ENCODE assay signal across 1 cellular context in the genomic region with DNA sequence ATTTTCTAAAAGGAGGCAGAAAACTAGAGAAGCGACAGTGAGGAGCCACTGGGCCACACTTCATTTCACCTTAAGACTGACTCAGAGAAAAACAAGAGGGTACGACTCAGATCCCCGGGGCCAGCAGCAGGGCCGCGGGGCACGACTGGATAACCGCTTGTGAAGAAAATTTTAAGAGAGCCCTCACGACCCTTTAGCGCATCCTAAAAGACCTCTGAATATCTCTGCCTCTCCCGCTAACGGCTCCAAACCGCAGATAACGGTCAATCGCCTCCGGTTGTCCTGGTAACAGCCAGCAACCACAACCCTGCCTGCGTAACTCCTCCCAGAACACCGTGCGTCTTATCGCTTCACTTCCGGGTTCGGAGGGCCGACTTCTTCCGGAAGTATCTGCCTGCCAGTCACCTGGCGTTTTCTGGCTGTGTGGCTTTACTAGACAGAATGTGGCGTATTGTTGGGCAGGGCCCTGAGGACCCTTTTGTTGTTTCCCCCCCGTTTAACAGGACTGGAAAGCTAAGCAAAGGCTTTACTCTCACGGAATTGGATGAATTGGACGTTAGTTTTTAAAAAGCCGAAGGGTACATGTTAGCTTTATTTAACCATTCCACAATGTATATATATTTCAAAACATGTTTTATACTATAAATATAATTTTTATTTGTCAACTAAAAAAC.
TF ChIP-seq lines count a peak whose summit lies in the region.

No MANE protein-coding gene starts in this region.

TF ChIP-seq in HEK293, 187 proteins besides CTCF, POLR2A, EP300 and RAD21 (continued from another document):
- TF ChIP-seq SP7 (tag by site-specific recombination; IDR thresholded peaks at IDR 0.05), result 0 out of 2 replicates have a peak, but pooled peaks have one; percentile 13
- peak; percentile 81 for TF ChIP-seq ZNF335 (tag by site-specific recombination; conservative IDR thresholded peaks at IDR 0.05)
- no peak for TF ChIP-seq ZNF747 (tag by site-specific recombination; IDR thresholded peaks at IDR 0.05)
- TF ChIP-seq, protein P1, sequence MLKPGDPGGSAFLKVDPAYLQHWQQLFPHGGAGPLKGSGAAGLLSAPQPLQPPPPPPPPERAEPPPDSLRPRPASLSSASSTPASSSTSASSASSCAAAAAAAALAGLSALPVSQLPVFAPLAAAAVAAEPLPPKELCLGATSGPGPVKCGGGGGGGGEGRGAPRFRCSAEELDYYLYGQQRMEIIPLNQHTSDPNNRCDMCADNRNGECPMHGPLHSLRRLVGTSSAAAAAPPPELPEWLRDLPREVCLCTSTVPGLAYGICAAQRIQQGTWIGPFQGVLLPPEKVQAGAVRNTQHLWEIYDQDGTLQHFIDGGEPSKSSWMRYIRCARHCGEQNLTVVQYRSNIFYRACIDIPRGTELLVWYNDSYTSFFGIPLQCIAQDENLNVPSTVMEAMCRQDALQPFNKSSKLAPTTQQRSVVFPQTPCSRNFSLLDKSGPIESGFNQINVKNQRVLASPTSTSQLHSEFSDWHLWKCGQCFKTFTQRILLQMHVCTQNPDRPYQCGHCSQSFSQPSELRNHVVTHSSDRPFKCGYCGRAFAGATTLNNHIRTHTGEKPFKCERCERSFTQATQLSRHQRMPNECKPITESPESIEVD (tag by site-specific recombination; IDR thresholded peaks at IDR 0.05), result no peak; the same call in 1 of the 2 replicates
- no peak for TF ChIP-seq ZNF521 (tag by site-specific recombination; IDR thresholded peaks at IDR 0.05)
- peak; percentile 34; the same call in 1 of the 2 replicates for TF ChIP-seq ZNF394 (tag by site-specific recombination; IDR thresholded peaks at IDR 0.05; ENCODE audit: borderline replicate concordance)
- TF ChIP-seq OVOL3 (tag by site-specific recombination; IDR thresholded peaks at IDR 0.05), result peak; percentile 94
- TF ChIP-seq, protein P2, sequence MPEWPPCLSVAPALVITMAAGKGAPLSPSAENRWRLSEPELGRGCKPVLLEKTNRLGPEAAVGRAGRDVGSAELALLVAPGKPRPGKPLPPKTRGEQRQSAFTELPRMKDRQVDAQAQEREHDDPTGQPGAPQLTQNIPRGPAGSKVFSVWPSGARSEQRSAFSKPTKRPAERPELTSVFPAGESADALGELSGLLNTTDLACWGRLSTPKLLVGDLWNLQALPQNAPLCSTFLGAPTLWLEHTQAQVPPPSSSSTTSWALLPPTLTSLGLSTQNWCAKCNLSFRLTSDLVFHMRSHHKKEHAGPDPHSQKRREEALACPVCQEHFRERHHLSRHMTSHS (tag by site-specific recombination; IDR thresholded peaks at IDR 0.05), result no peak
- no peak for TF ChIP-seq IKZF3 (tag by site-specific recombination; IDR thresholded peaks at IDR 0.05)
- TF ChIP-seq, protein P3, sequence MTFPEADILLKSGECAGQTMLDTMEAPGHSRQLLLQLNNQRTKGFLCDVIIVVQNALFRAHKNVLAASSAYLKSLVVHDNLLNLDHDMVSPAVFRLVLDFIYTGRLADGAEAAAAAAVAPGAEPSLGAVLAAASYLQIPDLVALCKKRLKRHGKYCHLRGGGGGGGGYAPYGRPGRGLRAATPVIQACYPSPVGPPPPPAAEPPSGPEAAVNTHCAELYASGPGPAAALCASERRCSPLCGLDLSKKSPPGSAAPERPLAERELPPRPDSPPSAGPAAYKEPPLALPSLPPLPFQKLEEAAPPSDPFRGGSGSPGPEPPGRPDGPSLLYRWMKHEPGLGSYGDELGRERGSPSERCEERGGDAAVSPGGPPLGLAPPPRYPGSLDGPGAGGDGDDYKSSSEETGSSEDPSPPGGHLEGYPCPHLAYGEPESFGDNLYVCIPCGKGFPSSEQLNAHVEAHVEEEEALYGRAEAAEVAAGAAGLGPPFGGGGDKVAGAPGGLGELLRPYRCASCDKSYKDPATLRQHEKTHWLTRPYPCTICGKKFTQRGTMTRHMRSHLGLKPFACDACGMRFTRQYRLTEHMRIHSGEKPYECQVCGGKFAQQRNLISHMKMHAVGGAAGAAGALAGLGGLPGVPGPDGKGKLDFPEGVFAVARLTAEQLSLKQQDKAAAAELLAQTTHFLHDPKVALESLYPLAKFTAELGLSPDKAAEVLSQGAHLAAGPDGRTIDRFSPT (tag by site-specific recombination; IDR thresholded peaks at IDR 0.05), result no peak
- no peak for TF ChIP-seq ZNF311 (tag by site-specific recombination; IDR thresholded peaks at IDR 0.05; ENCODE audit: borderline replicate concordance)
- no peak for TF ChIP-seq HOXD13 (CRISPR knock-in tag; IDR thresholded peaks at IDR 0.05; ENCODE audit: borderline replicate concordance)
- TF ChIP-seq ZNF324 (tag by site-specific recombination; IDR thresholded peaks at IDR 0.05), result no peak
- no peak for TF ChIP-seq PRDM10 (tag by site-specific recombination; IDR thresholded peaks at IDR 0.05)
- TF ChIP-seq GLIS1 (tag by site-specific recombination; IDR thresholded peaks at IDR 0.05), result no peak
- TF ChIP-seq ZNF174 (tag by site-specific recombination; IDR thresholded peaks at IDR 0.05), result no peak
- no peak for TF ChIP-seq ZNF121 (tag by site-specific recombination; IDR thresholded peaks at IDR 0.05)
- TF ChIP-seq ZNF544 (tag by site-specific recombination; IDR thresholded peaks at IDR 0.05), result no peak
- no peak for TF ChIP-seq ZNF600 (tag by site-specific recombination; IDR thresholded peaks at IDR 0.05)
- TF ChIP-seq ZNF645 (tag by site-specific recombination; IDR thresholded peaks at IDR 0.05), result no peak
- TF ChIP-seq ZFP69B (tag by site-specific recombination; IDR thresholded peaks at IDR 0.05), result no peak
- no peak for TF ChIP-seq ZNF548 (tag by site-specific recombination; IDR thresholded peaks at IDR 0.05)
- peak; percentile 63; the same call in 1 of the 2 replicates for TF ChIP-seq ZNF660 (tag by site-specific recombination; IDR thresholded peaks at IDR 0.05)
- TF ChIP-seq ZNF404 (tag by site-specific recombination; IDR thresholded peaks at IDR 0.05), result no peak
- peak; percentile 70 for TF ChIP-seq PRDM1 (tag by site-specific recombination; IDR thresholded peaks at IDR 0.05)
- TF ChIP-seq ZNF514 (tag by site-specific recombination; IDR thresholded peaks at IDR 0.05), result no peak
- TF ChIP-seq SP2 (tag by site-specific recombination; IDR thresholded peaks at IDR 0.05), result peak; percentile 80
- TF ChIP-seq KLF10 (tag by site-specific recombination; IDR thresholded peaks at IDR 0.05), result peak; percentile 22; the same call in 1 of the 2 replicates
- no peak for TF ChIP-seq ZNF155 (tag by site-specific recombination; IDR thresholded peaks at IDR 0.05)
- no peak for TF ChIP-seq ZNF37A (tag by site-specific recombination; IDR thresholded peaks at IDR 0.05)
- no peak for TF ChIP-seq ZNF223 (tag by site-specific recombination; IDR thresholded peaks at IDR 0.05)
